In genomic region chr4:1470816-1471442, GRCh38 we compare ENCODE assay signal across 17 cellular contexts.
A peak's percentile ranks its signal among the peaks of the same experiment; 100 is the strongest.
DNase-seq lines count a peak whose midpoint lies in the region; ATAC-seq, FAIRE-seq and TF ChIP-seq lines count a peak whose summit lies in the region.
"Had no signal": no experiment of that assay in that cellular context is flagged by ENCODE, and none has a peak within 500 bp of the region (broad histone marks: within the 10 kb centered on the region; RNA-seq: fewer than 3 reads in every experiment).

No MANE protein-coding gene starts in this region.

- TF ChIP-seq POLR2A in HepG2 (IDR thresholded peaks at IDR 0.05; ENCODE audit: insufficient read depth in 1 of 2, low read depth in 2 of 2, low read length in 2 of 2) (no peak), suprapubic skin (IDR thresholded peaks at IDR 0.05) (no peak)

- H3K4me1 Mint-ChIP-seq in WTC11 = no peaks in the 10 kb centered on the region
- H3K4me1 Mint-ChIP-seq: IgD-negative memory B cell had no signal

- TF ChIP-seq CTCF in WTC11 (IDR thresholded peaks at IDR 0.05) = no peak
- no peak for TF ChIP-seq CTCF in HepG2 (CRISPR knock-in tag; IDR thresholded peaks at IDR 0.05)
- no peak for TF ChIP-seq CTCF in suprapubic skin (IDR thresholded peaks at IDR 0.05)

- DNase-seq in left cardiac atrium (peak; percentile 9), Right ventricle myocardium superior (no peak), WTC11 (ENCODE audit: low spot score) (peak; percentile 6), HepG2 (ENCODE audit: low spot score) (no peak), suprapubic skin (ENCODE audit: low spot score in 2 of 2) (peak; percentile 56 to 77), AG08396 (ENCODE audit: low spot score) (no peak), GM23248 (no peak)
- DNase-seq: NCI-H1417 treated with DMSO at 0.1 percent for 48 hours, NCI-H2029, NCI-H2171 treated with DMSO at 0.1 percent for 48 hours, NCI-H774 had no signal

- peaks cover 22% of the 10 kb centered on the region for H3K9me3 Mint-ChIP-seq in WTC11

- H2AFZ ChIP-seq in HepG2 (ENCODE audit: low read length) = no peak overlapping the region
- H2AFZ ChIP-seq in GM23248 = no peak overlapping the region

- TF ChIP-seq EP300 in HepG2 (IDR thresholded peaks at IDR 0.05; ENCODE audit: low read depth in 2 of 2, low read length in 2 of 2) (no peak), HepG2 (CRISPR knock-in tag; IDR thresholded peaks at IDR 0.05; ENCODE audit: borderline replicate concordance) (no peak), suprapubic skin (IDR thresholded peaks at IDR 0.05) (no peak)

- POLR2A ChIA-PET in WTC11 (lab: Charles Lee) = no interaction called here
- POLR2A ChIA-PET in HepG2 (lab: Yijun Ruan, JAX) = no interaction called here

- H3K27me3 ChIP-seq in HepG2 (ENCODE audit: control insufficient read depth in 1 of 2, insufficient read depth in 2 of 2, low read length in 2 of 2) = peaks cover 3 to 18% of the 10 kb centered on the region in 2 experiments; a peak in 3 of 5 replicates
- peaks cover 75% of the 10 kb centered on the region for H3K27me3 ChIP-seq in suprapubic skin
- peaks cover 19% of the 10 kb centered on the region for H3K27me3 ChIP-seq in GM23248 (replicated peaks; ENCODE audit: insufficient read depth)
- H3K27me3 ChIP-seq: BLaER1, SJSA1 had no signal

- no peaks in the 10 kb centered on the region for H3K4me1 ChIP-seq in HepG2 (ENCODE audit: insufficient read depth, low read length)
- H3K4me1 ChIP-seq in suprapubic skin = peaks cover 10% of the 10 kb centered on the region
- no peaks in the 10 kb centered on the region for H3K4me1 ChIP-seq in GM23248 (ENCODE audit: insufficient read depth)
- H3K4me1 ChIP-seq: BLaER1, HAP-1, SJSA1 had no signal

- H3K9ac ChIP-seq in HepG2 (ENCODE audit: insufficient read depth, low read depth, low read length) (no peak overlapping the region), GM23248 (no peak overlapping the region)
- H3K9ac ChIP-seq: BLaER1 had no signal

- H3K27ac ChIP-seq in HepG2 (ENCODE audit: extremely low read length, insufficient read depth, low read length) = no peak overlapping the region
- no peak overlapping the region for H3K27ac ChIP-seq in suprapubic skin
- H3K27ac ChIP-seq in GM23248 = no peak overlapping the region
- H3K27ac ChIP-seq: BLaER1, SJSA1 had no signal

- 2% methylated on average over 9 of the region's 12 CpGs for WGBS in HepG2 (ENCODE audit: low lambda C conversion rate)
- 78% methylated on average over 10 of the region's 12 CpGs for WGBS in suprapubic skin
- 51 to 60% methylated on average over 12 of the region's 12 CpGs for WGBS in GM23248 (ENCODE audit: low coverage in 1 of 2, low lambda C conversion rate in 2 of 2, missing lambda C conversion rate in 2 of 2), 2 experiments

- H3K9me3 ChIP-seq in HepG2 (ENCODE audit: low read length) (no peaks in the 10 kb centered on the region), suprapubic skin (no peaks in the 10 kb centered on the region), GM23248 (ENCODE audit: low read depth) (no peaks in the 10 kb centered on the region)
- H3K9me3 ChIP-seq: BLaER1, HAP-1, SJSA1 had no signal

- FAIRE-seq in HepG2 (lab: Jason Lieb, UNC) = no peak
- FAIRE-seq: RCC 7860 had no signal

- in situ Hi-C loops in HepG2 (cut with HindIII; ENCODE audit: extremely low pct_ligation_motif_present, low pct_unique_long_range_greater_than_20kb) = no loop called here
- in situ Hi-C loops in GM23248 (cut with MboI) = no loop called here

- no peaks in the 10 kb centered on the region for H3K9me2 ChIP-seq in GM23248 (ENCODE audit: insufficient read depth)

- H3F3A ChIP-seq in GM23248 (ENCODE audit: insufficient read depth) = no peaks in the 10 kb centered on the region

- H3K79me2 ChIP-seq in HepG2 (ENCODE audit: insufficient read depth, low read length) = no peaks in the 10 kb centered on the region
- H3K79me2 ChIP-seq in GM23248 (ENCODE audit: insufficient read depth) = no peaks in the 10 kb centered on the region

- no peaks in the 10 kb centered on the region for H4K20me1 ChIP-seq in HepG2 (ENCODE audit: insufficient read depth, low read length)
- H4K20me1 ChIP-seq in GM23248 (ENCODE audit: insufficient read depth) = no peaks in the 10 kb centered on the region
- H4K20me1 ChIP-seq: BLaER1 had no signal

- H3K4me2 ChIP-seq in HepG2 (ENCODE audit: low read depth, low read length) = no peak overlapping the region
- H3K4me2 ChIP-seq in GM23248 (ENCODE audit: unreplicated experiment) = no peak overlapping the region
- H3K4me2 ChIP-seq: BLaER1 had no signal

- BruUV-seq in HepG2 (replicated peaks; lab: Mats Ljungman, UMichigan) = no TSS peak

- CTCF ChIA-PET in WTC11 (lab: Charles Lee) = interaction anchor here (0.9 kb wide), 1 partner anchor 42 kb away, joined by 3 read pairs; no protein-coding TSS in a partner anchor
- CTCF ChIA-PET in HepG2 (lab: Yijun Ruan, JAX; ENCODE audit: low intra/inter-chr PET ratio, low total read pairs) = no interaction called here

- no peak for TF ChIP-seq RAD21 in HepG2 (CRISPR knock-in tag; IDR thresholded peaks at IDR 0.05)

- H3K36me3 Mint-ChIP-seq in WTC11 = peaks cover 5% of the 10 kb centered on the region; the same call in 1 of the 2 replicates
- H3K36me3 Mint-ChIP-seq: IgD-negative memory B cell had no signal

- peaks cover 14% of the 10 kb centered on the region for H3K27me3 Mint-ChIP-seq in WTC11 (ENCODE audit: low read depth)

- no peak overlapping the region for H3K4me3 Mint-ChIP-seq in WTC11
- H3K4me3 Mint-ChIP-seq: IgD-negative memory B cell had no signal

- ATAC-seq in left cardiac atrium (no peak), Right ventricle myocardium superior (ENCODE audit: poor library complexity) (no peak), WTC11 (no peak), HepG2 (no peak; the same call in 2 of the 3 replicates), GM18909 (IDR thresholded peaks at IDR 0.05; ENCODE audit: poor library complexity, unreplicated experiment) (no peak)

- H3K36me3 ChIP-seq in HepG2 (replicated peaks in 1 of 2; ENCODE audit: control insufficient read depth in 1 of 2, insufficient read depth in 2 of 2, low read length in 2 of 2) = no peaks in the 10 kb centered on the region
- H3K36me3 ChIP-seq in suprapubic skin = no peaks in the 10 kb centered on the region
- no peaks in the 10 kb centered on the region for H3K36me3 ChIP-seq in GM23248 (ENCODE audit: low read depth)
- H3K36me3 ChIP-seq: BLaER1, HAP-1, SJSA1 had no signal

- intact Hi-C loops in left cardiac atrium (cut with DNase I) (no loop called here), Right ventricle myocardium superior (cut with DNase I) (no loop called here), HepG2 (cut with micrococcal nuclease; ENCODE audit: unreplicated experiment) (no loop called here)

- H3K4me3 ChIP-seq in HepG2 (replicated peaks in 1 of 3; ENCODE audit: insufficient read depth in 1 of 3, low read depth in 2 of 3, low read length in 3 of 3) (no peak overlapping the region), suprapubic skin (no peak overlapping the region), GM23248 (no peak overlapping the region)
- H3K4me3 ChIP-seq: BLaER1, HAP-1, SJSA1 had no signal

- H3K27ac Mint-ChIP-seq in WTC11 = no peak overlapping the region
- H3K27ac Mint-ChIP-seq: IgD-negative memory B cell had no signal

TF ChIP-seq in WTC11, 78 proteins besides CTCF, POLR2A, EP300 and RAD21 (continues in another document):
- TF ChIP-seq FOXP4 (CRISPR knock-in tag; IDR thresholded peaks at IDR 0.05) = no peak
- no peak for TF ChIP-seq SMAD4 (CRISPR knock-in tag; IDR thresholded peaks at IDR 0.05)
- TF ChIP-seq RELA (CRISPR knock-in tag; IDR thresholded peaks at IDR 0.05; ENCODE audit: borderline replicate concordance) = no peak
- no peak for TF ChIP-seq SOX15 (CRISPR knock-in tag; IDR thresholded peaks at IDR 0.05)

Comparison
In these comparisons a context has a peak if more than half of its experiments do, and no peak if none do; other contexts are left out.
1. DNase-seq: peak in left cardiac atrium (single experiment), WTC11 (single experiment) and suprapubic skin (2 of 2); none in Right ventricle myocardium superior (single experiment), HepG2 (single experiment), AG08396 (single experiment) and GM23248 (single experiment).